In the genomic region with DNA sequence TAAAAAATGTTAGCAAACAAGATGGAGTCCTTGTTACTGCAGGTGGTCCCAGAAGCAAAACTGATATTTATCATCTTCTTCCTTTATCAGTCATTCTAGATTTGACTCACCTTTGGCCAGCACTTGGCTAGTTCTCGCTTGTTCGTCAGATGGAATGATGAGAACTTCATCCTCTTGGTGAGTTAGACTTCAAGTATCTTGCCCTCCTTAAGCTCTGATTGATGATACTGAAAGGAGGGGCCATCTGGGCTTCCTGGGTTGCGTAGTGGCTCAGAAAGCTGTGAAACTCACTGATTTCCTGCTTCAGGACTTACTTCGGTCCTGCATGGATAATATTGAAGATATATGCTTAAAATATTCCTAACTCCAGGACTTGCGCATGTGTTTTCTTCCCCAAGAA, we compare ENCODE assay signal across 17 cellular contexts.
DNase-seq lines count a peak whose midpoint lies in the region; TF ChIP-seq lines count a peak whose summit lies in the region.
"Had no signal": no experiment of that assay in that cellular context is flagged by ENCODE, and none has a peak within 500 bp of the region (broad histone marks: within the 10 kb centered on the region; RNA-seq: fewer than 3 reads in every experiment).

No MANE protein-coding gene starts in this region.

- H3K36me3 ChIP-seq in mammary epithelial cell (ENCODE audit: insufficient read depth, low read length) (no peaks in the 10 kb centered on the region), breast epithelium (no peaks in the 10 kb centered on the region)

- H3K79me2 ChIP-seq in mammary epithelial cell (ENCODE audit: insufficient read depth, low read length), result no peaks in the 10 kb centered on the region

- CTCF ChIA-PET in mammary epithelial cell (lab: Charles Lee; ENCODE audit: low non-redundant PET), result no interaction called here
- CTCF ChIA-PET in RWPE1 (lab: Yijun Ruan, JAX), result no interaction called here

- H3K9ac ChIP-seq in mammary epithelial cell (ENCODE audit: insufficient read depth, low read length), result no peak overlapping the region

- in situ Hi-C loops in mammary epithelial cell (cut with MboI; ENCODE audit: low sequenced_read_pairs in 2 of 2), result no loop called here

- BruUV-seq in mammary epithelial cell (replicated peaks; lab: Mats Ljungman, UMichigan), result no TSS peak

- no peak overlapping the region for H2AFZ ChIP-seq in mammary epithelial cell (ENCODE audit: low read depth, low read length)

- POLR2A ChIA-PET in RWPE1 (lab: Yijun Ruan, JAX; ENCODE audit: low non-redundant PET), result no interaction called here

- no peaks in the 10 kb centered on the region for H3K9me3 ChIP-seq in mammary epithelial cell (replicated peaks; ENCODE audit: insufficient read depth, low read length)
- no peaks in the 10 kb centered on the region for H3K9me3 ChIP-seq in breast epithelium

- DNase-seq in mammary epithelial cell (no peak), breast epithelium (ENCODE audit: low spot score in 2 of 2) (no peak), RWPE1 (ENCODE audit: low spot score) (peak; percentile 13), left kidney (ENCODE audit: low read depth, low spot score) (peak; percentile 8), type B pancreatic cell (ENCODE audit: extremely low spot score, unreplicated experiment) (no peak), mucosa of gallbladder (ENCODE audit: low spot score) (no peak), NOMO-1 treated with DMSO at 0.1 percent for 48 hours (lab: John Stamatoyannopoulos, UW; ENCODE audit: unreplicated experiment) (no peak), DMS153 (lab: John Stamatoyannopoulos, UW) (no peak)
- DNase-seq: CD4-positive, CD25-positive, alpha-beta regulatory T cell; EL; H9; NCI-H1092 treated with DMSO at 0.1 percent for 48 hours; NCI-H1694; NCI-H510A treated with DMSO at 0.1 percent for 48 hours; SW 1271 had no signal

- no peak overlapping the region for H3K27ac ChIP-seq in mammary epithelial cell (ENCODE audit: insufficient read depth, low read depth, low read length)
- no peak overlapping the region for H3K27ac ChIP-seq in breast epithelium
- no peak overlapping the region for H3K27ac ChIP-seq in RWPE1
- H3K27ac ChIP-seq: HL-60 had no signal

- H3K4me1 Mint-ChIP-seq in type B pancreatic cell (ENCODE audit: unreplicated experiment), result no peaks in the 10 kb centered on the region
- H3K4me1 Mint-ChIP-seq: B cell; CD4-positive, CD25-positive, alpha-beta regulatory T cell had no signal

- 36% methylated on average over 5 of the region's 5 CpGs for WGBS in mammary epithelial cell (ENCODE audit: low coverage, missing lambda C conversion rate)

- no peaks in the 10 kb centered on the region for H4K20me1 ChIP-seq in mammary epithelial cell (ENCODE audit: insufficient read depth, low read length)

- TF ChIP-seq POLR2A in breast epithelium (IDR thresholded peaks at IDR 0.05), result no peak

- no peaks in the 10 kb centered on the region for H3K27me3 Mint-ChIP-seq in type B pancreatic cell
- H3K27me3 Mint-ChIP-seq: B cell; CD4-positive, CD25-positive, alpha-beta regulatory T cell had no signal

- intact Hi-C loops in mammary epithelial cell (cut with micrococcal nuclease) (no loop called here), breast epithelium (cut with DNase I; ENCODE audit: low total_unique reads) (no loop called here)

- H3K27ac Mint-ChIP-seq in type B pancreatic cell, result no peak overlapping the region
- H3K27ac Mint-ChIP-seq: B cell, H9 had no signal

- no peaks in the 10 kb centered on the region for H3K9me3 Mint-ChIP-seq in type B pancreatic cell
- H3K9me3 Mint-ChIP-seq: H9 had no signal

- TF ChIP-seq CTCF in mammary epithelial cell (conservative IDR thresholded peaks at IDR 0.05 in 1 of 2, IDR thresholded peaks at IDR 0.05 in 1 of 2; ENCODE audit: extremely low read depth in 1 of 2, insufficient read depth in 1 of 2, low read depth in 1 of 2, low read length in 2 of 2) (no peak), breast epithelium (IDR thresholded peaks at IDR 0.05) (no peak), RWPE1 (conservative IDR thresholded peaks at IDR 0.05; ENCODE audit: low read depth) (no peak), type B pancreatic cell (conservative IDR thresholded peaks at IDR 0.05) (no peak)

- H3K27me3 ChIP-seq in mammary epithelial cell (ENCODE audit: insufficient read depth, low read length), result no peaks in the 10 kb centered on the region
- H3K27me3 ChIP-seq in breast epithelium, result no peaks in the 10 kb centered on the region

- no peak overlapping the region for H3K4me3 ChIP-seq in mammary epithelial cell (replicated peaks in 1 of 3; ENCODE audit: insufficient read depth in 1 of 3, low read depth in 2 of 3, low read length in 3 of 3)
- peak overlapping the region in 1 of 3 donors; percentile 16 for H3K4me3 ChIP-seq in breast epithelium

- H3K36me3 Mint-ChIP-seq in type B pancreatic cell, result no peaks in the 10 kb centered on the region
- H3K36me3 Mint-ChIP-seq: CD4-positive, CD25-positive, alpha-beta regulatory T cell had no signal

- peak overlapping the region; percentile 10 for H3K4me2 ChIP-seq in mammary epithelial cell (ENCODE audit: insufficient read depth, low read depth, low read length)

- H3K4me1 ChIP-seq in mammary epithelial cell (ENCODE audit: insufficient read depth, low read length) (no peaks in the 10 kb centered on the region), breast epithelium (no peaks in the 10 kb centered on the region)

- H3K4me3 Mint-ChIP-seq in type B pancreatic cell, result peak overlapping the region; percentile 71
- H3K4me3 Mint-ChIP-seq: B cell; CD4-positive, CD25-positive, alpha-beta regulatory T cell; H9 had no signal

- dilution Hi-C loops in mammary epithelial cell (cut with HindIII; ENCODE audit: low sequenced_read_pairs), result no loop called here

Comparison
In these comparisons a context has a peak if more than half of its experiments do, and no peak if none do; other contexts are left out.
1. DNase-seq: peak in RWPE1 (single experiment) and left kidney (single experiment); none in mammary epithelial cell (single experiment), breast epithelium (0 of 2), type B pancreatic cell (single experiment), mucosa of gallbladder (single experiment), NOMO-1 treated with DMSO at 0.1 percent for 48 hours (single experiment) and DMS153 (single experiment).